ENCODE assay signal across 14 cellular contexts in the genomic region with DNA sequence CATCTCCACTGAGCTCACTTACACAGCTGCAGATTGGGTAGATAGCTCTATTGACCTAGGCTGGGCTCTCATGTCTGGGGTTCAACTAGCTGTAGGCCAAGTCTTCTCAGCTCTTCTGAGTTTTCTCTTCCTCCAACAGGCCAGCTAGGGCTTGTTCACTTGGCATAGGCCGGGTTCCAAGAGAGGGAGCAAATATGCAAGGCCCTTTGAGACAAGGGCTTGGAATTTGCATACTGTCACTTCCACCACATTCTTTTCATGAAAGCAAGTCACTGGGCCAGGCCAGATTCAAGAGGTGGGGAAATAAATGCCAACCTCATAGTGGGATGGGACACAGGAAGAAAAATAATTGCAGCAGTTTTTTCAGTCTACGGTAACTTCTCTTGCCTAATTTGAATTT. TPM values are rescaled to one million over a fixed set of nuclear protein-coding genes. Genes with fewer than 3 reads are reported as not detected.
DNase-seq lines count a peak whose midpoint lies in the region; ATAC-seq and TF ChIP-seq lines count a peak whose summit lies in the region.
"Had no signal": no experiment of that assay in that cellular context is flagged by ENCODE, and none has a peak within 500 bp of the region (broad histone marks: within the 10 kb centered on the region; RNA-seq: fewer than 3 reads in every experiment).

No MANE protein-coding gene starts in this region.

- no peaks in the 10 kb centered on the region for H3K27me3 ChIP-seq in HUES48 (ENCODE audit: control insufficient read depth, insufficient read depth, low read length)
- H3K27me3 ChIP-seq: Peyer's patch had no signal

- H3K4me3 ChIP-seq in HUES48 (ENCODE audit: low read depth, low read length): no peak overlapping the region
- H3K4me3 ChIP-seq: Peyer's patch had no signal

- TF ChIP-seq CTCF in mesothelial cell of epicardium (IDR thresholded peaks at IDR 0.05; ENCODE audit: unreplicated experiment): no peak

- peak overlapping the region; percentile 57 for H3K27ac Mint-ChIP-seq in effector memory CD8-positive, alpha-beta T cell
- peak overlapping the region; percentile 82 for H3K27ac Mint-ChIP-seq in mesothelial cell of epicardium
- H3K27ac Mint-ChIP-seq in activated naive CD4-positive, alpha-beta T cell treated with anti-CD3 and anti-CD28 coated beads for 36 hours: no peak overlapping the region
- H3K27ac Mint-ChIP-seq: activated naive CD8-positive, alpha-beta T cell had no signal

- no peaks in the 10 kb centered on the region for H3K4me1 Mint-ChIP-seq in effector memory CD8-positive, alpha-beta T cell (ENCODE audit: low read depth in 2 of 2)
- H3K4me1 Mint-ChIP-seq in mesothelial cell of epicardium: peaks cover 23% of the 10 kb centered on the region
- H3K4me1 Mint-ChIP-seq in activated naive CD4-positive, alpha-beta T cell treated with anti-CD3 and anti-CD28 coated beads for 36 hours (ENCODE audit: low read depth): no peaks in the 10 kb centered on the region

- no peaks in the 10 kb centered on the region for H3K9me3 ChIP-seq in HUES48 (ENCODE audit: control insufficient read depth, insufficient read depth, low read length)
- H3K9me3 ChIP-seq: Peyer's patch had no signal

- intact Hi-C loops in activated naive CD4-positive, alpha-beta T cell treated with anti-CD3 and anti-CD28 coated beads for 36 hours (cut with micrococcal nuclease): no loop called here

- H3K4me1 ChIP-seq in HUES48 (ENCODE audit: control insufficient read depth, insufficient read depth, low read length): peaks cover 17% of the 10 kb centered on the region
- H3K4me1 ChIP-seq: Peyer's patch had no signal

- peak overlapping the region; percentile 51 for H3K27ac ChIP-seq in HUES48 (ENCODE audit: low read depth, low read length)
- H3K27ac ChIP-seq: Peyer's patch had no signal

- no peaks in the 10 kb centered on the region for H3K36me3 ChIP-seq in HUES48 (ENCODE audit: control insufficient read depth, insufficient read depth, low read length)

- ATAC-seq in effector memory CD8-positive, alpha-beta T cell (replicated peaks): no peak

- H3K27me3 Mint-ChIP-seq in effector memory CD8-positive, alpha-beta T cell: no peaks in the 10 kb centered on the region
- no peaks in the 10 kb centered on the region for H3K27me3 Mint-ChIP-seq in mesothelial cell of epicardium (ENCODE audit: low read depth)
- no peaks in the 10 kb centered on the region for H3K27me3 Mint-ChIP-seq in activated naive CD4-positive, alpha-beta T cell treated with anti-CD3 and anti-CD28 coated beads for 36 hours (ENCODE audit: low read depth)
- H3K27me3 Mint-ChIP-seq: activated naive CD8-positive, alpha-beta T cell had no signal

- CTCF ChIA-PET in activated naive CD4-positive, alpha-beta T cell treated with anti-CD3 and anti-CD28 coated beads for 36 hours (lab: Charles Lee): interaction anchor here (2.0 kb wide), 1 partner anchor 95 kb away, joined by 6 read pairs; no protein-coding TSS in a partner anchor

- DNase-seq in AG20443 (ENCODE audit: low spot score) (peak; percentile 55), mesothelial cell of epicardium (ENCODE audit: low spot score in 2 of 2, unreplicated experiment in 2 of 2) (no peak), NCI-H1417 treated with DMSO at 0.1 percent for 48 hours (lab: John Stamatoyannopoulos, UW) (no peak), NCI-H1694 (lab: John Stamatoyannopoulos, UW) (no peak)
- DNase-seq in effector memory CD8-positive, alpha-beta T cell: no peak
- DNase-seq in stimulated activated CD4-positive, alpha-beta T cell treated with anti-CD3 and anti-CD28 coated beads, Interleukin-4, amount 100 ng/mL, for 1 hour: no peak
- no peak for DNase-seq in activated naive CD4-positive, alpha-beta T cell treated with anti-CD3 and anti-CD28 coated beads for 36 hours
- DNase-seq: activated CD4-positive, CD25-positive, alpha-beta regulatory T cell treated with anti-CD3 and anti-CD28 coated beads, Interleukin-2, amount 50 U/mL, for 72 hours; C1 segment of cervical spinal cord; NCI-H1694 treated with DMSO at 0.1 percent for 48 hours; Peyer's patch; retina had no signal

- no peaks in the 10 kb centered on the region for H3K9me3 Mint-ChIP-seq in effector memory CD8-positive, alpha-beta T cell
- H3K9me3 Mint-ChIP-seq in mesothelial cell of epicardium: no peaks in the 10 kb centered on the region
- no peaks in the 10 kb centered on the region for H3K9me3 Mint-ChIP-seq in activated naive CD4-positive, alpha-beta T cell treated with anti-CD3 and anti-CD28 coated beads for 36 hours

- no peak overlapping the region for H3K9ac ChIP-seq in HUES48 (ENCODE audit: low read depth, low read length)

- no peak overlapping the region for H3K4me3 Mint-ChIP-seq in effector memory CD8-positive, alpha-beta T cell
- H3K4me3 Mint-ChIP-seq in mesothelial cell of epicardium: no peak overlapping the region
- no peak overlapping the region for H3K4me3 Mint-ChIP-seq in activated naive CD4-positive, alpha-beta T cell treated with anti-CD3 and anti-CD28 coated beads for 36 hours
- H3K4me3 Mint-ChIP-seq: activated naive CD8-positive, alpha-beta T cell had no signal

- peaks cover 48% of the 10 kb centered on the region for H3K36me3 Mint-ChIP-seq in effector memory CD8-positive, alpha-beta T cell (ENCODE audit: insufficient read depth)
- peaks cover 25% of the 10 kb centered on the region for H3K36me3 Mint-ChIP-seq in mesothelial cell of epicardium
- peaks cover 28% of the 10 kb centered on the region for H3K36me3 Mint-ChIP-seq in activated naive CD4-positive, alpha-beta T cell treated with anti-CD3 and anti-CD28 coated beads for 36 hours (ENCODE audit: low read depth)

RNA-seq across cellular contexts. Expression of gene PIGB, which starts 25.2 kb away (rescaled TPM):
- total RNA-seq in mesothelial cell of epicardium: 14.4 to 19.3 TPM (median 15.4 TPM) in 3 replicates
- total RNA-seq in activated naive CD4-positive, alpha-beta T cell treated with anti-CD3 and anti-CD28 coated beads for 36 hours: 10 to 100 TPM; 13.3 to 13.8 TPM

RNA-seq across cellular contexts. Expression of gene PIGBOS1, which starts 25.3 kb away (rescaled TPM):
- 11.8 to 19.7 TPM (median 15.5 TPM) in 3 replicates for total RNA-seq in mesothelial cell of epicardium
- 1 to 10 TPM; 7.3 to 9.2 TPM for total RNA-seq in activated naive CD4-positive, alpha-beta T cell treated with anti-CD3 and anti-CD28 coated beads for 36 hours

RNA-seq across cellular contexts. Expression of gene RAB27A, which starts 54.6 kb away (rescaled TPM):
- total RNA-seq in mesothelial cell of epicardium: 9.5 to 13.1 TPM (median 12.1 TPM) in 3 replicates
- total RNA-seq in activated naive CD4-positive, alpha-beta T cell treated with anti-CD3 and anti-CD28 coated beads for 36 hours: 100 to 1,000 TPM; 119 to 124 TPM
